26 cellular contexts compared by ENCODE assay signal in the genomic region with DNA sequence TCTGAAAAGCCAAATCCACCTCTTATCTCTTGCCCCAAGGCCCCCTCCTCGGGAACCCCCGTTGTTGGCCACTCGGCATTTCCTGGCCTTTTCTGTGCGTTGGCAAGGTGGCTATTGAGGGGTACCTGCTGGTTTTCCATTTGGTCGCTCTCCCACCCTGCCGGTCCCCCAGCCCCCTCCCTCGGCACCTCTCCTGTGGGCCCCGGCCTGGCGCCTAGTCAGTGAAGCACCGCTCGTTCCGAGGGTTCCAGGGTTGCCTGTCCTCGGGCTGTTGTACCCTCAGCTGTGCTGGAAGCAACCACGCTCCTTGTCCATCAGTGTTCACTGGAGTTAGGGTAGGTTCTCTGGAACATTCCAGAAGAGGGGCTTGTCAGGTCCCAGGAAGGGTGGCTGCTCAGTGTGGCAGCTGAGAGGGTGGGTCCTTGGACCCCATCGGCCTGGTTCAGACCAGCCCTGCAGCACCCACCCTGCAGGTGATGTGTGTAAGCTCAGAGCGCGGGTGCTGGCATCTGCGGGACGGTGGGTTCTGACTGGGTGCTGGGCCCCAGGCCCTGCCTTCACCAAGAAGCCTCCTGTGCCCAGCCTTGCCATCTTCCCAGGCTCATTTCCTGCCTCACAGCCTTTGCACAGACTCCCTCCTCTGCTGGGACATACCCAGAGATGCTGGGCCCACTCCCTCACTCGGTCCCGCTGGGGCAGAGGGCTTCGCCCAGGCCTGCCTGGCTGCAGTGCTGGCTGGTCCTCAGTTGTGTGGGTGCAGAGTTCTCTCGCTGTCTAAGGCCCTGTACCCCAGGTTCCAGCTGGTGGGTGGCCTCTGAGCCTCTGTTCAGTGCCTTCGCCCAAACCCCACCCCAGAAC. TPM values are rescaled to one million over a fixed set of nuclear protein-coding genes. Genes with fewer than 3 reads are reported as not detected.
"Had no signal": no experiment of that assay in that cellular context is flagged by ENCODE, and none has a peak within 500 bp of the region (broad histone marks: within the 10 kb centered on the region; RNA-seq: fewer than 3 reads in every experiment).

No MANE protein-coding gene starts in this region.

- H3K27ac ChIP-seq: body of pancreas, esophagus squamous epithelium, gastrocnemius medialis, parathyroid adenoma, skin epidermis, transverse colon, uterus had no signal

- H3K9me3 ChIP-seq: body of pancreas, esophagus squamous epithelium, gastrocnemius medialis, transverse colon, uterus had no signal

- ATAC-seq: activated CD8-positive, alpha-beta memory T cell treated with anti-CD3 and anti-CD28 coated beads, Interleukin-2, amount 10 ng/mL, durations not matched to agents 7 days and 5 days; activated CD8-positive, alpha-beta T cell treated with anti-CD3 and anti-CD28 coated beads for 36 hours; body of pancreas; gastrocnemius medialis; left ventricle myocardium superior; natural killer cell treated with Interleukin-12 subunit alpha and Interleukin-12 subunit beta and Interleukin-15 and Interleukin-18, amount 100 ng/mL, for 72 hours; right cardiac atrium; stimulated activated naive B cell treated with anti-CD40 and anti-IgM and Interleukin-4, amounts not matched to agents 10 μg/mL and 1 μg/mL and 100 μg/mL, for 72 hours; T-helper 17 cell had no signal

- H3K4me3 ChIP-seq: body of pancreas, dorsolateral prefrontal cortex, esophagus squamous epithelium, gastrocnemius medialis, skin epidermis, transverse colon, uterus had no signal

- H2AFZ ChIP-seq: parathyroid adenoma had no signal

- H3K27me3 ChIP-seq: body of pancreas, dorsolateral prefrontal cortex, esophagus squamous epithelium, gastrocnemius medialis, transverse colon, uterus had no signal

- FAIRE-seq: colon had no signal

- H3K9ac ChIP-seq: parathyroid adenoma had no signal

- H3K36me3 ChIP-seq: uterus had no signal

- DNase-seq: activated CD4-positive, alpha-beta T cell treated with anti-CD3 and anti-CD28 coated beads, Interleukin-2, amount 10 ng/mL, durations not matched to agents 7 days and 5 days; activated CD4-positive, CD25-positive, alpha-beta regulatory T cell treated with anti-CD3 and anti-CD28 coated beads, Interleukin-2, amount 50 U/mL, for 72 hours; activated CD8-positive, alpha-beta memory T cell treated with anti-CD3 and anti-CD28 coated beads, Interleukin-2, amount 10 ng/mL, durations not matched to agents 7 days and 5 days; activated CD8-positive, alpha-beta T cell treated with anti-CD3 and anti-CD28 coated beads for 36 hours; activated gamma-delta T cell; activated naive CD4-positive, alpha-beta T cell treated with anti-CD3 and anti-CD28 coated beads, Interleukin-2, amount 50 U/mL, for 16 hours; activated T-cell treated with anti-CD3 and anti-CD28 coated beads for 4 hours; anterior cingulate cortex; body of pancreas; dorsolateral prefrontal cortex; esophagus squamous epithelium; gastrocnemius medialis; hypothalamus; left ventricle myocardium superior; mammary epithelial cell; midbrain; right cardiac atrium; stimulated activated CD4-positive, alpha-beta T cell treated with anti-CD3 and anti-CD28 coated beads, Interleukin-2, amount 100 ng/mL, for 24 hours; stimulated activated naive B cell treated with anti-CD40 and anti-IgM and Interleukin-4, amounts not matched to agents 10 μg/mL and 1 μg/mL and 100 μg/mL, for 72 hours; T-helper 17 cell; transverse colon; uterus had no signal

- H3K4me1 ChIP-seq: gastrocnemius medialis, parathyroid adenoma had no signal

RNA-seq across cellular contexts. Expression of a gene that starts 21.3 kb away (rescaled TPM):
- total RNA-seq: body of pancreas had no signal
